In genomic region chr1:174326278-174326677, GRCh38 we compare ENCODE assay signal across 31 cellular contexts.
"Had no signal": no experiment of that assay in that cellular context is flagged by ENCODE, and none has a peak within 500 bp of the region (broad histone marks: within the 10 kb centered on the region; RNA-seq: fewer than 3 reads in every experiment).

No MANE protein-coding gene starts in this region.

- H3K27ac ChIP-seq: neutrophil, parathyroid adenoma, psoas muscle, skin epidermis, spleen, stomach, thoracic aorta, thyroid gland, tibial nerve, upper lobe of left lung, vagina had no signal

- H3K9ac ChIP-seq: parathyroid adenoma had no signal

- H3K4me3 ChIP-seq: psoas muscle, skin epidermis, smooth muscle cell, spleen, stomach, thoracic aorta, thyroid gland, tibial nerve, upper lobe of left lung, vagina had no signal

- H3K27me3 Mint-ChIP-seq: naive thymus-derived CD8-positive, alpha-beta T cell; natural killer cell treated with Interleukin-12 subunit alpha and Interleukin-12 subunit beta and Interleukin-15 and Interleukin-18, amount 100 ng/mL, for 72 hours; progenitor cell of endocrine pancreas; stimulated activated memory B cell treated with anti-CD40 and anti-IgM and Interleukin-4, amounts not matched to agents 10 μg/mL and 1 μg/mL and 100 μg/mL, for 72 hours; stimulated activated naive CD8-positive, alpha-beta T cell treated with anti-CD3 and anti-CD28 coated beads, Interleukin-15, Interleukin-2, amounts not matched to agents 100 ng/mL and 50 ng/mL, for 24 hours had no signal

- H3K27ac Mint-ChIP-seq: naive thymus-derived CD8-positive, alpha-beta T cell; natural killer cell treated with Interleukin-12 subunit alpha and Interleukin-12 subunit beta and Interleukin-15 and Interleukin-18, amount 100 ng/mL, for 72 hours; nephron progenitor cell; progenitor cell of endocrine pancreas; stimulated activated memory B cell treated with anti-CD40 and anti-IgM and Interleukin-4, amounts not matched to agents 10 μg/mL and 1 μg/mL and 100 μg/mL, for 72 hours; stimulated activated naive CD8-positive, alpha-beta T cell treated with anti-CD3 and anti-CD28 coated beads, Interleukin-15, Interleukin-2, amounts not matched to agents 100 ng/mL and 50 ng/mL, for 24 hours had no signal

- H3K36me3 ChIP-seq: neutrophil, thoracic aorta had no signal

- H3K4me1 ChIP-seq: parathyroid adenoma, psoas muscle, stomach, thyroid gland, tibial nerve, upper lobe of left lung, vagina had no signal

- H3K79me2 ChIP-seq: parathyroid adenoma had no signal

- H3K27me3 ChIP-seq: neutrophil, spleen, stomach, thyroid gland, tibial nerve, upper lobe of left lung, vagina had no signal

- FAIRE-seq: urothelium cell line had no signal

- H3K9me3 ChIP-seq: thyroid gland had no signal

- H3K4me3 Mint-ChIP-seq: naive thymus-derived CD8-positive, alpha-beta T cell; natural killer cell treated with Interleukin-12 subunit alpha and Interleukin-12 subunit beta and Interleukin-15 and Interleukin-18, amount 100 ng/mL, for 72 hours; nephron progenitor cell; neural crest cell; stimulated activated memory B cell treated with anti-CD40 and anti-IgM and Interleukin-4, amounts not matched to agents 10 μg/mL and 1 μg/mL and 100 μg/mL, for 72 hours; stimulated activated naive CD8-positive, alpha-beta T cell treated with anti-CD3 and anti-CD28 coated beads, Interleukin-15, Interleukin-2, amounts not matched to agents 100 ng/mL and 50 ng/mL, for 24 hours had no signal

- H2AFZ ChIP-seq: parathyroid adenoma had no signal

- H3K4me1 Mint-ChIP-seq: nephron progenitor cell, neural crest cell had no signal

- DNase-seq: naive thymus-derived CD8-positive, alpha-beta T cell; nephron progenitor cell; nucleus accumbens; posterior cingulate gyrus; psoas muscle; right cardiac atrium; spleen; stimulated activated CD4-positive, alpha-beta T cell treated with anti-CD3 and anti-CD28 coated beads, Interleukin-12 subunit alpha, Interleukin-12 subunit beta, amount 100 ng/mL, for 4 hours; stimulated activated CD4-positive, alpha-beta T cell treated with anti-CD3 and anti-CD28 coated beads, Interleukin-1b, Interleukin-23, amount 100 ng/mL, for 48 hours; stimulated activated CD4-positive, alpha-beta T cell treated with anti-CD3 and anti-CD28 coated beads, Interleukin-4, amount 100 ng/mL, for 1 hour; stimulated activated CD4-positive, alpha-beta T cell treated with anti-CD3 and anti-CD28 coated beads, Interleukin-4, amount 100 ng/mL, for 4 hours; stimulated activated CD8-positive, alpha-beta memory T cell treated with anti-CD3 and anti-CD28 coated beads, Interleukin-4, amount 100 ng/mL, for 48 hours; stimulated activated naive CD4-positive, alpha-beta T cell treated with Interleukin-2 at 50 U/mL for 16 hours; stomach; thyroid gland; trophoblast cell; upper lobe of left lung had no signal

- H3K4me2 ChIP-seq: smooth muscle cell had no signal

- ATAC-seq: naive thymus-derived CD8-positive, alpha-beta T cell; natural killer cell treated with Interleukin-12 subunit alpha and Interleukin-12 subunit beta and Interleukin-15 and Interleukin-18, amount 100 ng/mL, for 72 hours; psoas muscle; right cardiac atrium; sciatic nerve; stimulated activated memory B cell treated with anti-CD40 and anti-IgM and Interleukin-4, amounts not matched to agents 10 μg/mL and 1 μg/mL and 100 μg/mL, for 72 hours had no signal
